9 cellular contexts compared by ENCODE assay signal in the genomic region with DNA sequence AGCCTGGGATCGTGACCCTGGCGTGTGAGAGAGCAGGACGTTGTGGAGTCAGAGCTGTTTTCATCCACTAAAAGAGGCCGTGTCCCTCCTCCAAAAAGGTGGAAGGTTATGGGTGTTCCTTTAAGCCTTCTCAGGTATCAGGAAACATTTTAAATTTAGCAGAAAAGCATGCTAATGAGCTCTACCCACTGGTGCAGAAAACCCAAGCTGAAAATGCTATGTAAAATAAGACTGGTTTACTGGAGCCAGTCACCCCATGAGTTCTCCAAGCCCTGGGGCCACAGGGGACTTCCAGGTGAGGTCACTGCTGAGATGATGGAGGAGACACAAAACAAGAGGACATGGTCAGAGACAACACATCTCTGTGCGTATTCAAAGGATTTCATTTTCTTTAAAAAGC. TPM values are rescaled to one million over a fixed set of nuclear protein-coding genes. Genes with fewer than 3 reads are reported as not detected.
DNase-seq lines count a peak whose midpoint lies in the region; ATAC-seq and TF ChIP-seq lines count a peak whose summit lies in the region.
"Had no signal": no experiment of that assay in that cellular context is flagged by ENCODE, and none has a peak within 500 bp of the region (broad histone marks: within the 10 kb centered on the region; RNA-seq: fewer than 3 reads in every experiment).

No MANE protein-coding gene starts in this region.

- H3K27ac Mint-ChIP-seq in naive thymus-derived CD8-positive, alpha-beta T cell, result peak overlapping the region in 8 of 10 donors; percentile 34 to 81 (median 64)

- H3F3A ChIP-seq in SU-DHL-6 (ENCODE audit: insufficient read depth), result peaks cover 16% of the 10 kb centered on the region

- no peaks in the 10 kb centered on the region for H3K9me3 ChIP-seq in SU-DHL-6 (ENCODE audit: insufficient read depth, low read length)
- no peaks in the 10 kb centered on the region for H3K9me3 ChIP-seq in esophagus squamous epithelium

- H3K9ac ChIP-seq in SU-DHL-6 (ENCODE audit: low read length), result 0 out of 2 replicates have a peak overlapping the region, but pooled peaks have one; percentile 15

- intact Hi-C loops in esophagus squamous epithelium (cut with DNase I), result no loop called here

- no peak overlapping the region for H3K4me3 Mint-ChIP-seq in naive thymus-derived CD8-positive, alpha-beta T cell

- TF ChIP-seq CTCF in GM12865 (IDR thresholded peaks at IDR 0.05; ENCODE audit: insufficient read depth, low read depth, low read length, missing control alignments) (no peak), SU-DHL-6 (IDR thresholded peaks at IDR 0.05; ENCODE audit: insufficient read depth, low read length, poor library complexity, severe bottlenecking) (no peak), esophagus squamous epithelium (IDR thresholded peaks at IDR 0.05) (no peak)

- H3K4me2 ChIP-seq in SU-DHL-6 (ENCODE audit: low read depth, low read length, poor library complexity, severe bottlenecking), result peak overlapping the region; percentile 39

- H3K4me1 ChIP-seq in esophagus squamous epithelium, result peaks cover 0 to 26% (median 0%) of the 10 kb centered on the region in 3 donors

- H3K36me3 ChIP-seq in SU-DHL-6 (ENCODE audit: low read length), result peaks cover 14% of the 10 kb centered on the region
- H3K36me3 ChIP-seq in esophagus squamous epithelium, result peaks cover 34 to 63% (median 38%) of the 10 kb centered on the region in 3 donors

- peaks cover under 1 to 48% (median 13%) of the 10 kb centered on the region in 3 donors for H3K36me3 Mint-ChIP-seq in naive thymus-derived CD8-positive, alpha-beta T cell

- peak overlapping the region; percentile 70 for H3K27ac ChIP-seq in SU-DHL-6 (ENCODE audit: low read depth, low read length)
- H3K27ac ChIP-seq in esophagus squamous epithelium, result peak overlapping the region in 2 of 4 donors; percentile 16 to 36

- no peaks in the 10 kb centered on the region for H3K9me2 ChIP-seq in SU-DHL-6 (replicated peaks; ENCODE audit: insufficient read depth, low read length)

- H3K9me3 Mint-ChIP-seq in naive thymus-derived CD8-positive, alpha-beta T cell, result no peaks in the 10 kb centered on the region

- no peak for TF ChIP-seq POLR2A in esophagus squamous epithelium (IDR thresholded peaks at IDR 0.05)

- WGBS in esophagus squamous epithelium, 2 donors, result 77 to 83% methylated on average over 2 to 5 of the region's 5 CpGs

- no peaks in the 10 kb centered on the region for H3K27me3 ChIP-seq in SU-DHL-6 (ENCODE audit: low read length)
- H3K27me3 ChIP-seq in esophagus squamous epithelium, result no peaks in the 10 kb centered on the region

- H4K20me1 ChIP-seq in SU-DHL-6 (ENCODE audit: low read depth, low read length), result no peaks in the 10 kb centered on the region

- no peaks in the 10 kb centered on the region for H3K27me3 Mint-ChIP-seq in naive thymus-derived CD8-positive, alpha-beta T cell

- no peak overlapping the region for H2AFZ ChIP-seq in SU-DHL-6 (ENCODE audit: low read depth, low read length, severe bottlenecking)

- H3K4me1 Mint-ChIP-seq in naive thymus-derived CD8-positive, alpha-beta T cell, result peaks cover 0 to 21% (median 4%) of the 10 kb centered on the region in 4 donors

- H3K79me2 ChIP-seq in SU-DHL-6 (ENCODE audit: insufficient read depth, low read length), result no peaks in the 10 kb centered on the region; the same call in 1 of the 2 replicates

- POLR2A ChIA-PET in naive thymus-derived CD8-positive, alpha-beta T cell (lab: Charles Lee), result interaction anchor here (0.5 to 2.3 kb wide), 3 partner anchors 14 to 314 kb away, joined by 3 to 6 read pairs (median 3); a partner anchor contains a TSS

- DNase-seq in GM12865 (ENCODE audit: low read depth) (peak; percentile 71), left lobe of liver (ENCODE audit: low spot score) (no peak), esophagus squamous epithelium (lab: John Stamatoyannopoulos, UW) (no peak), mesenteric fat pad (ENCODE audit: low spot score) (no peak), NOMO-1 treated with DMSO at 0.1 percent for 48 hours (lab: John Stamatoyannopoulos, UW; ENCODE audit: unreplicated experiment) (no peak)
- DNase-seq in naive thymus-derived CD8-positive, alpha-beta T cell, result no peak
- DNase-seq: Right ventricle myocardium superior had no signal

- H3K4me3 ChIP-seq in GM12865 (ENCODE audit: low read depth, low read length) (no peak overlapping the region), SU-DHL-6 (ENCODE audit: insufficient read depth, low read length, poor library complexity, severe bottlenecking) (no peak overlapping the region), esophagus squamous epithelium (no peak overlapping the region)

- ATAC-seq in GM21619 (IDR thresholded peaks at IDR 0.05; ENCODE audit: unreplicated experiment) (peak; percentile 82), left lobe of liver (no peak)
- no peak for ATAC-seq in naive thymus-derived CD8-positive, alpha-beta T cell

RNA-seq across cellular contexts. Expression of a gene that starts 14.0 kb away (rescaled TPM):
- total RNA-seq in naive thymus-derived CD8-positive, alpha-beta T cell, result 10 to 100 TPM; 45.2 to 48.0 TPM
- polyA plus RNA-seq in naive thymus-derived CD8-positive, alpha-beta T cell, result 10 to 100 TPM; 29.6 to 48.7 (median 39.5) TPM
- total RNA-seq in left lobe of liver, result 13.0 TPM
- total RNA-seq in esophagus squamous epithelium, result 100 to 1,000 TPM in 1 of 4 donors, 10 to 100 TPM in 3; 18.2 to 217 (median 46.7) TPM
- total RNA-seq in mesenteric fat pad, result 20.8 TPM
